ENCODE assay signal across 8 cellular contexts in genomic region chr15:45790325-45790943, GRCh38.
DNase-seq lines count a peak whose midpoint lies in the region; ATAC-seq and TF ChIP-seq lines count a peak whose summit lies in the region.

No MANE protein-coding gene starts in this region.

- H4K20me1 ChIP-seq in smooth muscle cell (ENCODE audit: low read depth): no peaks in the 10 kb centered on the region

- peak; percentile 31 for DNase-seq in activated naive CD4-positive, alpha-beta T cell treated with anti-CD3 and anti-CD28 coated beads, Interleukin-2, amount 10 ng/mL, durations not matched to agents 7 days and 5 days
- no peak for DNase-seq in activated naive CD4-positive, alpha-beta T cell (lab: John Stamatoyannopoulos, UW)
- DNase-seq in RPMI7951 (ENCODE audit: low read depth) (peak; percentile 30), fibroblast of villous mesenchyme (ENCODE audit: low read depth) (peak; percentile 16), smooth muscle cell (lab: John Stamatoyannopoulos, UW; ENCODE audit: unreplicated experiment) (no peak), GF-D8 (lab: John Stamatoyannopoulos, UW) (no peak)
- DNase-seq in stimulated activated naive CD4-positive, alpha-beta T cell treated with Interleukin-2 at 50 U/mL for 16 hours (lab: John Stamatoyannopoulos, UW): no peak

- peaks cover 9% of the 10 kb centered on the region for H3K27me3 Mint-ChIP-seq in activated naive CD4-positive, alpha-beta T cell treated with anti-CD3 and anti-CD28 coated beads, Interleukin-2, amount 10 ng/mL, durations not matched to agents 7 days and 5 days

- WGBS in smooth muscle cell (ENCODE audit: low lambda C conversion rate): 43% methylated on average over 4 of the region's 4 CpGs

- H3K27ac ChIP-seq in smooth muscle cell (ENCODE audit: low read depth): no peak overlapping the region

- H3K36me3 Mint-ChIP-seq in activated naive CD4-positive, alpha-beta T cell treated with anti-CD3 and anti-CD28 coated beads, Interleukin-2, amount 10 ng/mL, durations not matched to agents 7 days and 5 days: no peaks in the 10 kb centered on the region

- H3K79me2 ChIP-seq in smooth muscle cell (ENCODE audit: low read depth): no peaks in the 10 kb centered on the region

- no peaks in the 10 kb centered on the region for H3K36me3 ChIP-seq in smooth muscle cell (ENCODE audit: low read depth)

- no peaks in the 10 kb centered on the region for H3K9me3 ChIP-seq in smooth muscle cell (replicated peaks; ENCODE audit: low read depth)

- peak; percentile 63 for ATAC-seq in HG03565 (IDR thresholded peaks at IDR 0.05; ENCODE audit: unreplicated experiment)

- TF ChIP-seq CTCF in fibroblast of villous mesenchyme (IDR thresholded peaks at IDR 0.05; ENCODE audit: insufficient read depth, low read depth, low read length) (peak; percentile 51), smooth muscle cell (IDR thresholded peaks at IDR 0.05; ENCODE audit: borderline replicate concordance, insufficient read depth, poor library complexity, severe bottlenecking) (peak; percentile 50)

- H3F3A ChIP-seq in smooth muscle cell (ENCODE audit: low read depth): no peaks in the 10 kb centered on the region

- no peak overlapping the region for H3K9ac ChIP-seq in smooth muscle cell (ENCODE audit: low read depth)

- H3K27ac Mint-ChIP-seq in activated naive CD4-positive, alpha-beta T cell treated with anti-CD3 and anti-CD28 coated beads, Interleukin-2, amount 10 ng/mL, durations not matched to agents 7 days and 5 days: no peak overlapping the region

- H3K27me3 ChIP-seq in smooth muscle cell (ENCODE audit: low read depth): peaks cover 16% of the 10 kb centered on the region

- H3K4me2 ChIP-seq in smooth muscle cell: no peak overlapping the region

- H3K9me3 Mint-ChIP-seq in activated naive CD4-positive, alpha-beta T cell treated with anti-CD3 and anti-CD28 coated beads, Interleukin-2, amount 10 ng/mL, durations not matched to agents 7 days and 5 days: no peaks in the 10 kb centered on the region

- H3K4me3 Mint-ChIP-seq in activated naive CD4-positive, alpha-beta T cell treated with anti-CD3 and anti-CD28 coated beads, Interleukin-2, amount 10 ng/mL, durations not matched to agents 7 days and 5 days: no peak overlapping the region

- no peaks in the 10 kb centered on the region for H3K4me1 ChIP-seq in smooth muscle cell (ENCODE audit: low read depth)

- H3K4me3 ChIP-seq in fibroblast of villous mesenchyme (ENCODE audit: low read depth, low read length) (no peak overlapping the region), smooth muscle cell (no peak overlapping the region)

- CTCF ChIA-PET in activated naive CD4-positive, alpha-beta T cell treated with anti-CD3 and anti-CD28 coated beads, Interleukin-2, amount 10 ng/mL, durations not matched to agents 7 days and 5 days (lab: Charles Lee): interaction anchor here (1.2 to 2.5 kb wide), 3 partner anchors 76 to 85 kb away, joined by 3 to 17 read pairs (median 11); no protein-coding TSS in a partner anchor

- no peaks in the 10 kb centered on the region for H3K4me1 Mint-ChIP-seq in activated naive CD4-positive, alpha-beta T cell treated with anti-CD3 and anti-CD28 coated beads, Interleukin-2, amount 10 ng/mL, durations not matched to agents 7 days and 5 days

- no peak overlapping the region for H2AFZ ChIP-seq in smooth muscle cell (ENCODE audit: low read depth)

Comparison
In these comparisons a context has a peak if more than half of its experiments do, and no peak if none do; other contexts are left out.
1. DNase-seq: peak in activated naive CD4-positive, alpha-beta T cell treated with anti-CD3 and anti-CD28 coated beads, Interleukin-2, amount 10 ng/mL, durations not matched to agents 7 days and 5 days (single experiment), RPMI7951 (single experiment) and fibroblast of villous mesenchyme (single experiment); none in activated naive CD4-positive, alpha-beta T cell (0 of 4), smooth muscle cell (single experiment), GF-D8 (single experiment) and stimulated activated naive CD4-positive, alpha-beta T cell treated with Interleukin-2 at 50 U/mL for 16 hours (single experiment).